ENCODE assay signal across 16 cellular contexts in genomic region chr11:80925291-80925690, GRCh38.
"Had no signal": no experiment of that assay in that cellular context is flagged by ENCODE, and none has a peak within 500 bp of the region (broad histone marks: within the 10 kb centered on the region; RNA-seq: fewer than 3 reads in every experiment).

No MANE protein-coding gene starts in this region.

- H3K27ac ChIP-seq: dorsolateral prefrontal cortex, psoas muscle, testis had no signal

- H3K4me1 ChIP-seq: psoas muscle, testis had no signal

- H3K4me1 Mint-ChIP-seq: neural crest cell; stimulated activated effector memory CD8-positive, alpha-beta T cell treated with anti-CD3 and anti-CD28 coated beads, Interleukin-12 subunit alpha, Interleukin-12 subunit beta, amount 100 ng/mL, for 72 hours had no signal

- H3K27me3 ChIP-seq: testis had no signal

- H3K4me3 Mint-ChIP-seq: activated naive CD8-positive, alpha-beta T cell; neural crest cell; stimulated activated effector memory CD8-positive, alpha-beta T cell treated with anti-CD3 and anti-CD28 coated beads, Interleukin-12 subunit alpha, Interleukin-12 subunit beta, amount 100 ng/mL, for 72 hours; type B pancreatic cell had no signal

- FAIRE-seq: TTC549 had no signal

- DNase-seq: activated CD4-positive, alpha-beta T cell treated with anti-CD3 and anti-CD28 coated beads, Interleukin-2, amount 50 U/mL, for 4 hours; caudate nucleus; dorsolateral prefrontal cortex; foreskin melanocyte; hypothalamus; islet precursor cell; psoas muscle; stimulated activated CD4-positive, alpha-beta T cell treated with anti-CD3 and anti-CD28 coated beads, Interleukin-4, amount 100 ng/mL, for 24 hours; testis had no signal

- H3K9me3 ChIP-seq: psoas muscle, testis had no signal

- H3K4me3 ChIP-seq: dorsolateral prefrontal cortex, psoas muscle, testis had no signal

- H3K9me3 Mint-ChIP-seq: neural crest cell, type B pancreatic cell had no signal

- H3K36me3 Mint-ChIP-seq: activated naive CD8-positive, alpha-beta T cell; stimulated activated effector memory CD8-positive, alpha-beta T cell treated with anti-CD3 and anti-CD28 coated beads, Interleukin-12 subunit alpha, Interleukin-12 subunit beta, amount 100 ng/mL, for 72 hours; type B pancreatic cell had no signal

- ATAC-seq: left lobe of liver; psoas muscle; sciatic nerve; stimulated activated effector memory CD8-positive, alpha-beta T cell treated with anti-CD3 and anti-CD28 coated beads, Interleukin-12 subunit alpha, Interleukin-12 subunit beta, amount 100 ng/mL, for 72 hours had no signal

- H3K27ac Mint-ChIP-seq: activated naive CD8-positive, alpha-beta T cell; stimulated activated effector memory CD8-positive, alpha-beta T cell treated with anti-CD3 and anti-CD28 coated beads, Interleukin-12 subunit alpha, Interleukin-12 subunit beta, amount 100 ng/mL, for 72 hours; type B pancreatic cell had no signal

- H3K27me3 Mint-ChIP-seq: activated naive CD8-positive, alpha-beta T cell; type B pancreatic cell had no signal
